8 cellular contexts compared by ENCODE assay signal in the genomic region with DNA sequence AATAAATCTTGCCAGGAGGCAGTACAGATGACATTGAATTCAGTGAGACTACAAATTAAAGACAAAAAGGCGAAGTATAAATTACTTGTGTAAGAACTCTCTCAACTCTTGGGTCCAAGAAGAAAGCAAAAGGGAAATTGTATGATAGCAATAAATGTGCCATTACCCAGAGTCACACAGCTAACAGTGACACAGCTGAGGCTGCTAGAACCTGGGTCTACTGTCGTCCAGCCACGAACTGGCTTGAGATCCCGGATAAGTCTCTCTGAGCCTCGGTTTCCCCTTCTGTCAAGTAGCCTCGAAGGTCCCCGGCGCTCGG. TPM values are rescaled to one million over a fixed set of nuclear protein-coding genes. Genes with fewer than 3 reads are reported as not detected.
DNase-seq lines count a peak whose midpoint lies in the region; ATAC-seq and TF ChIP-seq lines count a peak whose summit lies in the region.

No MANE protein-coding gene starts in this region.

- peaks cover 20% of the 10 kb centered on the region for H3K4me1 Mint-ChIP-seq in activated naive CD4-positive, alpha-beta T cell treated with anti-CD3 and anti-CD28 coated beads, Interleukin-2, amount 10 ng/mL, durations not matched to agents 7 days and 5 days
- H3K4me1 Mint-ChIP-seq in activated T-helper 17 cell treated with anti-CD3 and anti-CD28 coated beads, Interleukin-2, amount 50 U/mL, for 72 hours: peaks cover 6% of the 10 kb centered on the region

- intact Hi-C loops in left colon (cut with DNase I, micrococcal nuclease): loop anchor here in 1 of 2 donors (10.0 kb wide), 1 partner anchor 361 kb away; no protein-coding TSS in a partner anchor
- intact Hi-C loops in posterior vena cava (cut with DNase I): loop anchor here (10.0 kb wide), 4 partner anchors 79 to 361 kb away; no protein-coding TSS in a partner anchor

- H3K4me3 ChIP-seq in tibial nerve: peak overlapping the region; percentile 51 to 84 (median 66)

- no peak for TF ChIP-seq CTCF in tibial nerve (IDR thresholded peaks at IDR 0.05)

- no peak for TF ChIP-seq EP300 in tibial nerve (IDR thresholded peaks at IDR 0.05)

- H3K27ac ChIP-seq in tibial nerve: peak overlapping the region; percentile 55 to 95 (median 87)

- H3K27me3 ChIP-seq in tibial nerve: no peaks in the 10 kb centered on the region

- H3K9me3 ChIP-seq in tibial nerve: no peaks in the 10 kb centered on the region

- peaks cover 0 to 26% (median 0%) of the 10 kb centered on the region in 4 donors for H3K4me1 ChIP-seq in tibial nerve

- no peaks in the 10 kb centered on the region for H3K9me3 Mint-ChIP-seq in activated naive CD4-positive, alpha-beta T cell treated with anti-CD3 and anti-CD28 coated beads, Interleukin-2, amount 10 ng/mL, durations not matched to agents 7 days and 5 days
- H3K9me3 Mint-ChIP-seq in activated T-helper 17 cell treated with anti-CD3 and anti-CD28 coated beads, Interleukin-2, amount 50 U/mL, for 72 hours: no peaks in the 10 kb centered on the region

- H3K4me3 Mint-ChIP-seq in activated naive CD4-positive, alpha-beta T cell treated with anti-CD3 and anti-CD28 coated beads, Interleukin-2, amount 10 ng/mL, durations not matched to agents 7 days and 5 days: peak overlapping the region; percentile 80
- H3K4me3 Mint-ChIP-seq in activated T-helper 17 cell treated with anti-CD3 and anti-CD28 coated beads, Interleukin-2, amount 50 U/mL, for 72 hours: peak overlapping the region; percentile 59

- H3K36me3 Mint-ChIP-seq in activated naive CD4-positive, alpha-beta T cell treated with anti-CD3 and anti-CD28 coated beads, Interleukin-2, amount 10 ng/mL, durations not matched to agents 7 days and 5 days: no peaks in the 10 kb centered on the region
- peaks cover 6% of the 10 kb centered on the region for H3K36me3 Mint-ChIP-seq in activated T-helper 17 cell treated with anti-CD3 and anti-CD28 coated beads, Interleukin-2, amount 50 U/mL, for 72 hours (ENCODE audit: low read depth)

- H3K36me3 ChIP-seq in tibial nerve: no peaks in the 10 kb centered on the region

- no peak for DNase-seq in activated naive CD4-positive, alpha-beta T cell treated with anti-CD3 and anti-CD28 coated beads, Interleukin-2, amount 10 ng/mL, durations not matched to agents 7 days and 5 days
- DNase-seq in activated naive CD4-positive, alpha-beta T cell treated with anti-CD3 and anti-CD28 coated beads, Interleukin-2, amount 50 U/mL, for 16 hours: no peak
- DNase-seq in left colon (no peak), tibial nerve (ENCODE audit: low spot score in 2 of 2) (no peak), posterior vena cava (ENCODE audit: low spot score) (no peak)
- no peak for DNase-seq in stimulated activated CD4-positive, alpha-beta T cell treated with anti-CD3 and anti-CD28 coated beads, Interleukin-4, amount 100 ng/mL, for 4 hours

- H3K27ac Mint-ChIP-seq in activated naive CD4-positive, alpha-beta T cell treated with anti-CD3 and anti-CD28 coated beads, Interleukin-2, amount 10 ng/mL, durations not matched to agents 7 days and 5 days: no peak overlapping the region
- no peak overlapping the region for H3K27ac Mint-ChIP-seq in activated T-helper 17 cell treated with anti-CD3 and anti-CD28 coated beads, Interleukin-2, amount 50 U/mL, for 72 hours

- WGBS in tibial nerve, 2 donors: 6 to 8% methylated on average over 9 of the region's 9 CpGs

- ATAC-seq in activated T-helper 17 cell treated with anti-CD3 and anti-CD28 coated beads, Interleukin-2, amount 50 U/mL, for 72 hours (replicated peaks): no peak
- ATAC-seq in left colon: peak; percentile 60
- ATAC-seq in GM19463 (IDR thresholded peaks at IDR 0.05; ENCODE audit: unreplicated experiment): no peak

- no peak for TF ChIP-seq POLR2A in tibial nerve (IDR thresholded peaks at IDR 0.05)

- CTCF ChIA-PET in activated naive CD4-positive, alpha-beta T cell treated with anti-CD3 and anti-CD28 coated beads, Interleukin-2, amount 10 ng/mL, durations not matched to agents 7 days and 5 days (lab: Charles Lee): interaction anchor here (1.0 to 1.3 kb wide), 3 partner anchors 9 to 364 kb away, joined by 3 to 5 read pairs (median 3); no protein-coding TSS in a partner anchor

- peaks cover 54% of the 10 kb centered on the region for H3K27me3 Mint-ChIP-seq in activated naive CD4-positive, alpha-beta T cell treated with anti-CD3 and anti-CD28 coated beads, Interleukin-2, amount 10 ng/mL, durations not matched to agents 7 days and 5 days
- H3K27me3 Mint-ChIP-seq in activated T-helper 17 cell treated with anti-CD3 and anti-CD28 coated beads, Interleukin-2, amount 50 U/mL, for 72 hours: peaks cover 60% of the 10 kb centered on the region

RNA-seq across cellular contexts. Expression of gene ROR1, which starts 0.4 kb away (rescaled TPM):
- under 1 TPM in 1 of 2 donors, not detected in 1; 0.09 TPM for total RNA-seq in activated T-helper 17 cell treated with anti-CD3 and anti-CD28 coated beads, Interleukin-2, amount 50 U/mL, for 72 hours
- total RNA-seq in left colon (1 to 10 TPM; 5.1 to 7.1 TPM), tibial nerve (10 to 100 TPM; 10.5 to 47.7 (median 43.7) TPM), posterior vena cava (10 to 100 TPM; 19.3 to 25.8 TPM)

Comparison
In these comparisons a context has a peak if more than half of its experiments do, and no peak if none do; other contexts are left out.
1. RNA of gene ROR1, which starts 0.4 kb away (total RNA-seq): 10.5 to 47.7 TPM in tibial nerve, 19.3 to 25.8 TPM in posterior vena cava and 5.1 to 7.1 TPM in left colon; 0.09 TPM in activated T-helper 17 cell treated with anti-CD3 and anti-CD28 coated beads, Interleukin-2, amount 50 U/mL, for 72 hours; every median in the first group is over 4 times any median in the second.